ENCODE assay signal across 1 cellular context in genomic region chr5:115599924-115600323, GRCh38.
TF ChIP-seq lines count a peak whose summit lies in the region.

No MANE protein-coding gene starts in this region.

TF ChIP-seq in WTC11, 78 proteins besides CTCF, POLR2A, EP300 and RAD21 (continued from another document):
- TF ChIP-seq, protein P1, sequence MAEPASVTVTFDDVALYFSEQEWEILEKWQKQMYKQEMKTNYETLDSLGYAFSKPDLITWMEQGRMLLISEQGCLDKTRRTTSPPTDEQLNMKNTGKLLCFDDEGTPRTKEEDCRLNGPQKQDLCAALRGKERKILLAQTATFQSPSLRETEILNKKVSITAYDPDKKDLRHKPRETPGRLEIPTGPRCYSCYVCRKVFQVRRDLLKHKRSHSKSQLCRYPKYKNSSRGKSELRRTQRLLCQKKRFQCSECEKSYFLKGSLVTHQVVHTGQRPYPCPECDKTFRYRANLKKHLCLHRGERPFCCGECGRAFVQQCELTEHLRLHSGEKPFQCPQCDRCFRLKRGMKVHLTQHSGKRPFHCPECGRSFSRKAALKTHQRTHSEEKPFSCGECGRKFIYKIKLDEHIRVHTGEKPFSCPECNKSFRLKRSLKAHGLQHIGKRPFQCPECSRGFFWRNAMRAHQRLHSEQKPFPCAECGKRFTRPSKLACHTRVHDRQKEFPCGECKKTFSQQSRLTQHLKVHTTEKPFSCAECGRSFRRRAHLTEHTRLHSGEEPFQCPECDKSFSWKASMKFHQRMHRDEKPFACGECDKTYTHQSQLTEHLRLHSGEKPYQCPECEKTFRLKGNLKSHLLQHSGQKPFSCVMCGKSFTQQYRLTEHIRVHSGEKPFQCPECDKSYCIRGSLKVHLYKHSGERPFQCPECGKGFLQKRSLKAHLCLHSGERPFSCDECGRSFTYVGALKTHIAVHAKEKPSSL (CRISPR knock-in tag; conservative IDR thresholded peaks at IDR 0.05) = no peak
- TF ChIP-seq GRHL2 (CRISPR knock-in tag; IDR thresholded peaks at IDR 0.05; ENCODE audit: insufficient replicate concordance, severe bottlenecking) (no peak), CREM (CRISPR knock-in tag; IDR thresholded peaks at IDR 0.05) (no peak), ATF6 (CRISPR knock-in tag; IDR thresholded peaks at IDR 0.05) (no peak), RELA (CRISPR knock-in tag; IDR thresholded peaks at IDR 0.05; ENCODE audit: borderline replicate concordance) (no peak), CDX4 (CRISPR knock-in tag; IDR thresholded peaks at IDR 0.05; ENCODE audit: borderline replicate concordance) (no peak), TP53 (CRISPR knock-in tag; IDR thresholded peaks at IDR 0.05) (no peak), E2F4 (CRISPR knock-in tag; IDR thresholded peaks at IDR 0.05; ENCODE audit: borderline replicate concordance, low read depth) (no peak), MAX (CRISPR knock-in tag; IDR thresholded peaks at IDR 0.05) (no peak), STAT6 (CRISPR knock-in tag; conservative IDR thresholded peaks at IDR 0.05; ENCODE audit: low read depth) (no peak), ELF4 (CRISPR knock-in tag; IDR thresholded peaks at IDR 0.05; ENCODE audit: low read depth) (no peak)
- TF ChIP-seq, protein P2, sequence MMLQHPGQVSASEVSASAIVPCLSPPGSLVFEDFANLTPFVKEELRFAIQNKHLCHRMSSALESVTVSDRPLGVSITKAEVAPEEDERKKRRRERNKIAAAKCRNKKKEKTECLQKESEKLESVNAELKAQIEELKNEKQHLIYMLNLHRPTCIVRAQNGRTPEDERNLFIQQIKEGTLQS (CRISPR knock-in tag; conservative IDR thresholded peaks at IDR 0.05) = no peak
